ENCODE assay signal across 12 cellular contexts in the genomic region with DNA sequence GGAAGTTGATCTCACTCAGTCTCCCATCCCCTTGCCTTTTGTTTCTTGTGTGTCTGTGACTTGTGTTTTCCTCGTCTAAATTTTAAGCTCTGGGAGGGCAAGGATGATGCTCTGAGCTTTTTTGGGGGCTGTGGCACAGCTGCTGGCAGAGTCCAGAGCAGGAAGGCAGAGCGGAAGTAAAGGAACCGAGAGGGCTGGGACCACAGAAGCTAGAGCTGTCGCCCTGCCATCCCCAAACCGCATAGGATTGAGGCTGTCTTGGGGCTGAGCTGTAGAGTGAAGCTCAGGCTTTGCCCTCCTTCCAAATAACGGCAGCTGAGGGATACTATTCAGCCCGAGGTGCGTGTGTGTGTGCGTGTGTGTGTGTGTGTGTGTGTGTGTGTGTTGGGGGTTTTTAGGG. TPM values are rescaled to one million over a fixed set of nuclear protein-coding genes. Genes with fewer than 3 reads are reported as not detected.
"Had no signal": no experiment of that assay in that cellular context is flagged by ENCODE, and none has a peak within 500 bp of the region (broad histone marks: within the 10 kb centered on the region; RNA-seq: fewer than 3 reads in every experiment).

No MANE protein-coding gene starts in this region.

- ATAC-seq: activated CD8-positive, alpha-beta memory T cell treated with anti-CD3 and anti-CD28 coated beads, Interleukin-2, amount 10 ng/mL, durations not matched to agents 7 days and 5 days; activated naive CD4-positive, alpha-beta T cell treated with anti-CD3 and anti-CD28 coated beads, Interleukin-2, amount 50 U/mL, for 72 hours; left ventricle myocardium superior; stimulated activated memory B cell treated with anti-CD40 and anti-IgM and Interleukin-4, amounts not matched to agents 10 μg/mL and 1 μg/mL and 100 μg/mL, for 72 hours had no signal

- H3K9me3 ChIP-seq: esophagus muscularis mucosa had no signal

- H3K27ac ChIP-seq: esophagus muscularis mucosa, WERI-Rb-1 had no signal

- H3K4me3 ChIP-seq: esophagus muscularis mucosa had no signal

- DNase-seq: activated CD4-positive, alpha-beta memory T cell treated with anti-CD3 and anti-CD28 coated beads for 36 hours; activated CD8-positive, alpha-beta memory T cell treated with anti-CD3 and anti-CD28 coated beads, Interleukin-2, amount 10 ng/mL, durations not matched to agents 7 days and 5 days; activated T-cell treated with anti-CD3 and anti-CD28 coated beads, Interleukin-2, amount 50 U/mL, for 1 hour; hypothalamus; left ventricle myocardium superior; mesenchymal stem cell; T-helper 1 cell; WERI-Rb-1 had no signal

- H3K9me3 Mint-ChIP-seq: activated CD4-positive, alpha-beta memory T cell treated with anti-CD3 and anti-CD28 coated beads for 36 hours; activated naive CD4-positive, alpha-beta T cell treated with anti-CD3 and anti-CD28 coated beads, Interleukin-2, amount 50 U/mL, for 72 hours; stimulated activated memory B cell treated with anti-CD40 and anti-IgM and Interleukin-4, amounts not matched to agents 10 μg/mL and 1 μg/mL and 100 μg/mL, for 72 hours had no signal

- H3K36me3 Mint-ChIP-seq: activated CD4-positive, alpha-beta memory T cell treated with anti-CD3 and anti-CD28 coated beads for 36 hours; activated CD8-positive, alpha-beta memory T cell treated with anti-CD3 and anti-CD28 coated beads, Interleukin-2, amount 10 ng/mL, durations not matched to agents 7 days and 5 days; activated naive CD4-positive, alpha-beta T cell treated with anti-CD3 and anti-CD28 coated beads, Interleukin-2, amount 50 U/mL, for 72 hours; stimulated activated memory B cell treated with anti-CD40 and anti-IgM and Interleukin-4, amounts not matched to agents 10 μg/mL and 1 μg/mL and 100 μg/mL, for 72 hours had no signal

- H3K4me3 Mint-ChIP-seq: activated CD4-positive, alpha-beta memory T cell treated with anti-CD3 and anti-CD28 coated beads for 36 hours; activated CD8-positive, alpha-beta memory T cell treated with anti-CD3 and anti-CD28 coated beads, Interleukin-2, amount 10 ng/mL, durations not matched to agents 7 days and 5 days; stimulated activated memory B cell treated with anti-CD40 and anti-IgM and Interleukin-4, amounts not matched to agents 10 μg/mL and 1 μg/mL and 100 μg/mL, for 72 hours had no signal

- H3K27ac Mint-ChIP-seq: activated CD4-positive, alpha-beta memory T cell treated with anti-CD3 and anti-CD28 coated beads for 36 hours; activated CD8-positive, alpha-beta memory T cell treated with anti-CD3 and anti-CD28 coated beads, Interleukin-2, amount 10 ng/mL, durations not matched to agents 7 days and 5 days; stimulated activated memory B cell treated with anti-CD40 and anti-IgM and Interleukin-4, amounts not matched to agents 10 μg/mL and 1 μg/mL and 100 μg/mL, for 72 hours had no signal

- H3K36me3 ChIP-seq: esophagus muscularis mucosa, WERI-Rb-1 had no signal

RNA-seq across cellular contexts. Expression of a gene that starts 3.8 kb away (rescaled TPM):
- total RNA-seq: activated CD4-positive, alpha-beta memory T cell treated with anti-CD3 and anti-CD28 coated beads for 36 hours; activated CD8-positive, alpha-beta memory T cell treated with anti-CD3 and anti-CD28 coated beads, Interleukin-2, amount 10 ng/mL, durations not matched to agents 7 days and 5 days; glomerular endothelial cell had no signal

RNA-seq across cellular contexts. Expression of a gene that starts 8.8 kb away (rescaled TPM):
- total RNA-seq: activated CD4-positive, alpha-beta memory T cell treated with anti-CD3 and anti-CD28 coated beads for 36 hours; activated CD8-positive, alpha-beta memory T cell treated with anti-CD3 and anti-CD28 coated beads, Interleukin-2, amount 10 ng/mL, durations not matched to agents 7 days and 5 days; activated naive CD4-positive, alpha-beta T cell treated with anti-CD3 and anti-CD28 coated beads, Interleukin-2, amount 50 U/mL, for 72 hours had no signal
